In genomic region chr17:49573510-49574282, GRCh38 we compare ENCODE assay signal across 1 cellular context.
TF ChIP-seq lines count a peak whose summit lies in the region.

No MANE protein-coding gene starts in this region.

TF ChIP-seq in GM23338, 12 proteins besides CTCF, POLR2A, EP300 and RAD21 (continued from another document):
- TF ChIP-seq NANOG (IDR thresholded peaks at IDR 0.05; ENCODE audit: borderline replicate concordance) (no peak), EZH2phosphoT487 (IDR thresholded peaks at IDR 0.05; ENCODE audit: unreplicated experiment) (no peak), POLR2AphosphoS5 (IDR thresholded peaks at IDR 0.05; ENCODE audit: low read depth) (no peak), JUNB (IDR thresholded peaks at IDR 0.05; ENCODE audit: unreplicated experiment) (no peak)
- TF ChIP-seq, protein P1, sequence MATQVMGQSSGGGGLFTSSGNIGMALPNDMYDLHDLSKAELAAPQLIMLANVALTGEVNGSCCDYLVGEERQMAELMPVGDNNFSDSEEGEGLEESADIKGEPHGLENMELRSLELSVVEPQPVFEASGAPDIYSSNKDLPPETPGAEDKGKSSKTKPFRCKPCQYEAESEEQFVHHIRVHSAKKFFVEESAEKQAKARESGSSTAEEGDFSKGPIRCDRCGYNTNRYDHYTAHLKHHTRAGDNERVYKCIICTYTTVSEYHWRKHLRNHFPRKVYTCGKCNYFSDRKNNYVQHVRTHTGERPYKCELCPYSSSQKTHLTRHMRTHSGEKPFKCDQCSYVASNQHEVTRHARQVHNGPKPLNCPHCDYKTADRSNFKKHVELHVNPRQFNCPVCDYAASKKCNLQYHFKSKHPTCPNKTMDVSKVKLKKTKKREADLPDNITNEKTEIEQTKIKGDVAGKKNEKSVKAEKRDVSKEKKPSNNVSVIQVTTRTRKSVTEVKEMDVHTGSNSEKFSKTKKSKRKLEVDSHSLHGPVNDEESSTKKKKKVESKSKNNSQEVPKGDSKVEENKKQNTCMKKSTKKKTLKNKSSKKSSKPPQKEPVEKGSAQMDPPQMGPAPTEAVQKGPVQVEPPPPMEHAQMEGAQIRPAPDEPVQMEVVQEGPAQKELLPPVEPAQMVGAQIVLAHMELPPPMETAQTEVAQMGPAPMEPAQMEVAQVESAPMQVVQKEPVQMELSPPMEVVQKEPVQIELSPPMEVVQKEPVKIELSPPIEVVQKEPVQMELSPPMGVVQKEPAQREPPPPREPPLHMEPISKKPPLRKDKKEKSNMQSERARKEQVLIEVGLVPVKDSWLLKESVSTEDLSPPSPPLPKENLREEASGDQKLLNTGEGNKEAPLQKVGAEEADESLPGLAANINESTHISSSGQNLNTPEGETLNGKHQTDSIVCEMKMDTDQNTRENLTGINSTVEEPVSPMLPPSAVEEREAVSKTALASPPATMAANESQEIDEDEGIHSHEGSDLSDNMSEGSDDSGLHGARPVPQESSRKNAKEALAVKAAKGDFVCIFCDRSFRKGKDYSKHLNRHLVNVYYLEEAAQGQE (IDR thresholded peaks at IDR 0.05; ENCODE audit: unreplicated experiment): no peak
